15 cellular contexts compared by ENCODE assay signal in the genomic region with DNA sequence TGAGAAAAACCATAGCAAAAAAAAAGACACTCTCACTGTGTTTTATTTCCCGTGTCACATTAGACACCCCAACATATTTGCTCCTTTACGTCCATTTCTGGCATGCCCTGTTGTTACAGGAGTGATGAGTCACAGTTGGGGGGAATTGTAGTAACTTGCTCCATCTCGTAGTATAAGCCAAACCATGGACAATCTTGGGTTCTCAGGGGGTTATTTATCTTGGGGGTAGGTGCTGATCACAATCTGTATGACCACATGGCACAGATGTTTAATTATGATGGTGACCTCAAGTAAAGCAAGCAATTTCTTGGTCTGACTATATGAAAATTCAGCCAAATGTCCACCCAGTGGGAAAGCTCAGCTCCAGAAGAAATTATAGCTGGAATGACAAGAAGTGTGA. TPM values are rescaled to one million over a fixed set of nuclear protein-coding genes. Genes with fewer than 3 reads are reported as not detected.
"Had no signal": no experiment of that assay in that cellular context is flagged by ENCODE, and none has a peak within 500 bp of the region (broad histone marks: within the 10 kb centered on the region; RNA-seq: fewer than 3 reads in every experiment).

No MANE protein-coding gene starts in this region.

- DNase-seq: activated CD4-positive, alpha-beta T cell treated with anti-CD3 and anti-CD28 coated beads for 4 hours; activated CD8-positive, alpha-beta T cell treated with anti-CD3 and anti-CD28 coated beads, Interleukin-2, amount 10 ng/mL, durations not matched to agents 7 days and 5 days; activated naive CD4-positive, alpha-beta T cell treated with anti-CD3 and anti-CD28 coated beads for 36 hours; cortex of kidney; effector CD8-positive, alpha-beta T cell; psoas muscle; stimulated activated CD4-positive, alpha-beta T cell treated with anti-CD3 and anti-CD28 coated beads, Interleukin-15, amount 100 ng/mL, for 24 hours; stimulated activated CD4-positive, alpha-beta T cell treated with anti-CD3 and anti-CD28 coated beads, Interleukin-4, amount 100 ng/mL, for 24 hours; stimulated activated naive CD8-positive, alpha-beta T cell treated with anti-CD3 and anti-CD28 coated beads, Interleukin-15, amount 100 ng/mL, for 72 hours; testis had no signal

- H3K9me3 Mint-ChIP-seq: activated naive CD4-positive, alpha-beta T cell treated with anti-CD3 and anti-CD28 coated beads for 36 hours; activated T-helper 1 cell treated with anti-CD3 and anti-CD28 coated beads, Interleukin-12 subunit alpha, Interleukin-12 subunit beta, Interleukin-2, Interleukin-4 antibody, amounts not matched to agents 30 ng/mL and 10 ng/mL and 1 ng/mL, durations not matched to agents 14 hours and 24 hours and 36 hours; central memory CD8-positive, alpha-beta T cell; memory B cell; nephron; stimulated activated naive CD8-positive, alpha-beta T cell treated with anti-CD3 and anti-CD28 coated beads, Interleukin-15, amount 100 ng/mL, for 72 hours had no signal

- H3K9me3 ChIP-seq: psoas muscle, testis had no signal

- H3K27ac Mint-ChIP-seq: activated CD8-positive, alpha-beta T cell treated with anti-CD3 and anti-CD28 coated beads, Interleukin-2, amount 10 ng/mL, durations not matched to agents 7 days and 5 days; activated naive CD4-positive, alpha-beta T cell treated with anti-CD3 and anti-CD28 coated beads for 36 hours; activated T-helper 1 cell treated with anti-CD3 and anti-CD28 coated beads, Interleukin-12 subunit alpha, Interleukin-12 subunit beta, Interleukin-2, Interleukin-4 antibody, amounts not matched to agents 30 ng/mL and 10 ng/mL and 1 ng/mL, durations not matched to agents 14 hours and 24 hours and 36 hours; memory B cell; nephron; stimulated activated naive CD8-positive, alpha-beta T cell treated with anti-CD3 and anti-CD28 coated beads, Interleukin-15, amount 100 ng/mL, for 72 hours had no signal

- ATAC-seq: activated CD8-positive, alpha-beta T cell treated with anti-CD3 and anti-CD28 coated beads, Interleukin-2, amount 10 ng/mL, durations not matched to agents 7 days and 5 days; psoas muscle; stimulated activated naive CD8-positive, alpha-beta T cell treated with anti-CD3 and anti-CD28 coated beads, Interleukin-15, amount 100 ng/mL, for 72 hours had no signal

- H3K4me3 ChIP-seq: psoas muscle, testis had no signal

- H3K27ac ChIP-seq: psoas muscle, testis had no signal

- H3K36me3 Mint-ChIP-seq: memory B cell had no signal

- H3K27me3 ChIP-seq: testis had no signal

- H3K4me3 Mint-ChIP-seq: activated CD8-positive, alpha-beta T cell treated with anti-CD3 and anti-CD28 coated beads, Interleukin-2, amount 10 ng/mL, durations not matched to agents 7 days and 5 days; activated naive CD4-positive, alpha-beta T cell treated with anti-CD3 and anti-CD28 coated beads for 36 hours; activated T-helper 1 cell treated with anti-CD3 and anti-CD28 coated beads, Interleukin-12 subunit alpha, Interleukin-12 subunit beta, Interleukin-2, Interleukin-4 antibody, amounts not matched to agents 30 ng/mL and 10 ng/mL and 1 ng/mL, durations not matched to agents 14 hours and 24 hours and 36 hours; central memory CD8-positive, alpha-beta T cell; memory B cell; stimulated activated naive CD8-positive, alpha-beta T cell treated with anti-CD3 and anti-CD28 coated beads, Interleukin-15, amount 100 ng/mL, for 72 hours had no signal

RNA-seq across cellular contexts. Expression of gene STON2, which starts 32.0 kb away (rescaled TPM):
- total RNA-seq: T-helper 2 cell treated with Interferon-gamma antibody and Interleukin-4, amounts not matched to agents 100 ng/mL and 5 ng/mL, for 36 hours had no signal
